ENCODE assay signal across 8 cellular contexts in the genomic region with DNA sequence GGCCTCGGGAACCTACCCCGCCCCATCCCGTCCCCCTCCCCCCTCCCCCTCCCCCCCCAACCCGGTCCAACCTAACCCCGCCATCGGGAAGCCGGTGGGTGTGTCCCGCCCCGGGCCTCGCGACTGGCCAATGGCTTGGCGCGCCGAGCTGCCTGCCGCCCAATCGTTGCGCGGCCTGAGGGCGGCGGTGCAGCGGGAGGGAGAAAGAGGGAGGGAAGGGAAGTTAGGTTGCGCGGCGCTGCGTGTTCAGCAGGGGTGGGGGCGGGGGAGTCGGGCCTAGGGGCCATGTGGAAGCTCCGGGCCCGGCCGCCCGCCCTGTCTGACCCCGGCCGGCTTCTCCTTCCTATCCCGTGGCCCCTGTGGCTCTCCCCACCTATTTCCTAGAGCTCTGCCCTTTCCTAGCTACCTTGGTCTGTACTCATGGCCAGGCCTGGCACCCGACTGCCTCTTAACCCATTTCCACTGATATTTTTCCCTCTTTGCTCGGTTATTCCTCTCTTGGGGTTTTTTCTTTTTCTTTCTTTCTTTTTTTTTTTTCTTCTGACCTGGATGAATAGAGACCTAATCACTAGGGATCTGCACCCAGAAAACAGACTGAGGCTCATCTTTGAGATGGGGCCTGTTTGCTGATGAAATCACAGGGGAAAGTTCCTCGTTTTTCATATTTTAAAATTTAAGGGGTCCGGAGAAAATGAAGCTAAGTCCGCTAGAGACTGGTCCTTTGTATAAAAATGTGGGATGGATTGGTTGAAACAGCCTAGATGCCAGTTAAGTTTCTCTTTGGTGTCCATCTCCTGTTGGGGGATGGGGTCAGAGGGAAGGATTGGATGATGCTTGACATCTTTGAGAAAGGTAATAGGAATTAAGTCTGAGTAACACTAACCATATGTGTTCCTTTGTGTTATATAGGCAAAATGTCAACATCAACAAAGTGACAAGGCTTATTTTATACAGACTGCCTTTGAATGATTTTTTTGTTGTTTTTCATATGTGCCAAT. TPM values are rescaled to one million over a fixed set of nuclear protein-coding genes. Genes with fewer than 3 reads are reported as not detected.
DNase-seq lines count a peak whose midpoint lies in the region; TF ChIP-seq lines count a peak whose summit lies in the region.

No MANE protein-coding gene starts in this region.

- peak overlapping the region; percentile 76 for H3K4me3 ChIP-seq in HEK293 (ENCODE audit: low read depth, low read length)

- peaks cover 12% of the 10 kb centered on the region for H3K4me1 ChIP-seq in HEK293 (ENCODE audit: control insufficient read depth, insufficient read depth, low read length)

- peak; percentile 99 for DNase-seq in ELR (ENCODE audit: low read depth)
- DNase-seq in NAMALWA (ENCODE audit: low spot score) = peak; percentile 94
- DNase-seq in SK-N-DZ (ENCODE audit: low spot score) = peak; percentile 98
- peak; percentile 97 for DNase-seq in activated naive CD4-positive, alpha-beta T cell treated with anti-CD3 and anti-CD28 coated beads, Interleukin-2, amount 50 U/mL, for 16 hours
- peak; percentile 95 for DNase-seq in globus pallidus (ENCODE audit: low spot score)
- DNase-seq in nucleus accumbens (lab: John Stamatoyannopoulos, UW) = peak; percentile 63 to 96 (median 91)
- DNase-seq in superior temporal gyrus (ENCODE audit: extremely low spot score) = peak; percentile 94

- no peak; the same call in 1 of the 2 replicates for TF ChIP-seq CTCF in HEK293 (tag by site-specific recombination; IDR thresholded peaks at IDR 0.05)

- peak overlapping the region; percentile 95 for H3K27ac ChIP-seq in HEK293 (ENCODE audit: extremely low read depth, low read depth, low read length)

- H3K36me3 ChIP-seq in HEK293 (ENCODE audit: control insufficient read depth in 2 of 2, insufficient read depth in 1 of 2, low read length in 2 of 2) = peaks cover 49 to 52% of the 10 kb centered on the region in 2 experiments

- no peaks in the 10 kb centered on the region for H3K9me3 ChIP-seq in HEK293 (ENCODE audit: control insufficient read depth, insufficient read depth, low read depth, low read length)

- POLR2A ChIA-PET in HEK293 (lab: Yijun Ruan, JAX) = interaction anchor here (0.5 to 3.6 kb wide), 22 partner anchors 12 to 410 kb away, joined by 3 to 48 read pairs (median 6); partner anchors contain the start of genes PNPO and TBX21

- CTCF ChIA-PET in HEK293 (lab: Yijun Ruan, JAX) = interaction anchor here (0.7 to 2.7 kb wide), 4 partner anchors 14 to 142 kb away, joined by 5 to 9 read pairs (median 6); no protein-coding TSS in a partner anchor

TF ChIP-seq in HEK293, 187 proteins besides CTCF, POLR2A, EP300 and RAD21 (continues in another document):
- TF ChIP-seq, protein P1, sequence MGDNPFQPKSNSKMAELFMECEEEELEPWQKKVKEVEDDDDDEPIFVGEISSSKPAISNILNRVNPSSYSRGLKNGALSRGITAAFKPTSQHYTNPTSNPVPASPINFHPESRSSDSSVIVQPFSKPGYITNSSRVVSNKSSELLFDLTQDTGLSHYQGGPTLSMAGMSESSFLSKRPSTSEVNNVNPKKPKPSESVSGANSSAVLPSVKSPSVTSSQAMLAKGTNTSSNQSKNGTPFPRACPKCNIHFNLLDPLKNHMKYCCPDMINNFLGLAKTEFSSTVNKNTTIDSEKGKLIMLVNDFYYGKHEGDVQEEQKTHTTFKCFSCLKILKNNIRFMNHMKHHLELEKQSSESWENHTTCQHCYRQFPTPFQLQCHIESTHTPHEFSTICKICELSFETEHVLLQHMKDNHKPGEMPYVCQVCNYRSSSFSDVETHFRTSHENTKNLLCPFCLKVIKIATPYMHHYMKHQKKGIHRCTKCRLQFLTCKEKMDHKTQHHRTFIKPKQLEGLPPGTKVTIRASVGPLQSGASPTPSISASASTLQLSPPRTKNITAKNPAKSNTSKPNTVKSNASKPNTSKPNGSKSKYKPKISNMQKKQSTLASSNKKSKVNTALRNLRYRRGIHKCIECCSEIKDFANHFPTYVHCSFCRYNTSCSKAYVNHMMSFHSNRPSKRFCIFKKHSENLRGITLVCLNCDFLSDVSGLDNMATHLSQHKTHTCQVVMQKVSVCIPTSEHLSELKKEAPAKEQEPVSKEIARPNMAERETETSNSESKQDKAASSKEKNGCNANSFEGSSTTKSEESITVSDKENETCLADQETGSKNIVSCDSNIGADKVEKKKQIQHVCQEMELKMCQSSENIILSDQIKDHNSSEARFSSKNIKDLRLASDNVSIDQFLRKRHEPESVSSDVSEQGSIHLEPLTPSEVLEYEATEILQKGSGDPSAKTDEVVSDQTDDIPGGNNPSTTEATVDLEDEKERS (tag by site-specific recombination; IDR thresholded peaks at IDR 0.05) = no peak
- peak; percentile 25 for TF ChIP-seq ZBTB17 (tag by site-specific recombination; IDR thresholded peaks at IDR 0.05)
- TF ChIP-seq, protein P2, sequence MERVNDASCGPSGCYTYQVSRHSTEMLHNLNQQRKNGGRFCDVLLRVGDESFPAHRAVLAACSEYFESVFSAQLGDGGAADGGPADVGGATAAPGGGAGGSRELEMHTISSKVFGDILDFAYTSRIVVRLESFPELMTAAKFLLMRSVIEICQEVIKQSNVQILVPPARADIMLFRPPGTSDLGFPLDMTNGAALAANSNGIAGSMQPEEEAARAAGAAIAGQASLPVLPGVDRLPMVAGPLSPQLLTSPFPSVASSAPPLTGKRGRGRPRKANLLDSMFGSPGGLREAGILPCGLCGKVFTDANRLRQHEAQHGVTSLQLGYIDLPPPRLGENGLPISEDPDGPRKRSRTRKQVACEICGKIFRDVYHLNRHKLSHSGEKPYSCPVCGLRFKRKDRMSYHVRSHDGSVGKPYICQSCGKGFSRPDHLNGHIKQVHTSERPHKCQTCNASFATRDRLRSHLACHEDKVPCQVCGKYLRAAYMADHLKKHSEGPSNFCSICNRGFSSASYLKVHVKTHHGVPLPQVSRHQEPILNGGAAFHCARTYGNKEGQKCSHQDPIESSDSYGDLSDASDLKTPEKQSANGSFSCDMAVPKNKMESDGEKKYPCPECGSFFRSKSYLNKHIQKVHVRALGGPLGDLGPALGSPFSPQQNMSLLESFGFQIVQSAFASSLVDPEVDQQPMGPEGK (tag by site-specific recombination; IDR thresholded peaks at IDR 0.05) = peak; percentile 95
- TF ChIP-seq BCL11A (tag by site-specific recombination; IDR thresholded peaks at IDR 0.05; ENCODE audit: low read depth) = no peak; the same call in 1 of the 2 replicates
- TF ChIP-seq ZSCAN23 (tag by site-specific recombination; IDR thresholded peaks at IDR 0.05) = no peak
- peak; percentile 76 for TF ChIP-seq GLIS2 (tag by site-specific recombination; IDR thresholded peaks at IDR 0.05)
- TF ChIP-seq ZNF184 (tag by site-specific recombination; IDR thresholded peaks at IDR 0.05) = no peak
- peak; percentile 29; the same call in 1 of the 2 replicates for TF ChIP-seq ZNF629 (tag by site-specific recombination; IDR thresholded peaks at IDR 0.05)
- TF ChIP-seq, protein P3, sequence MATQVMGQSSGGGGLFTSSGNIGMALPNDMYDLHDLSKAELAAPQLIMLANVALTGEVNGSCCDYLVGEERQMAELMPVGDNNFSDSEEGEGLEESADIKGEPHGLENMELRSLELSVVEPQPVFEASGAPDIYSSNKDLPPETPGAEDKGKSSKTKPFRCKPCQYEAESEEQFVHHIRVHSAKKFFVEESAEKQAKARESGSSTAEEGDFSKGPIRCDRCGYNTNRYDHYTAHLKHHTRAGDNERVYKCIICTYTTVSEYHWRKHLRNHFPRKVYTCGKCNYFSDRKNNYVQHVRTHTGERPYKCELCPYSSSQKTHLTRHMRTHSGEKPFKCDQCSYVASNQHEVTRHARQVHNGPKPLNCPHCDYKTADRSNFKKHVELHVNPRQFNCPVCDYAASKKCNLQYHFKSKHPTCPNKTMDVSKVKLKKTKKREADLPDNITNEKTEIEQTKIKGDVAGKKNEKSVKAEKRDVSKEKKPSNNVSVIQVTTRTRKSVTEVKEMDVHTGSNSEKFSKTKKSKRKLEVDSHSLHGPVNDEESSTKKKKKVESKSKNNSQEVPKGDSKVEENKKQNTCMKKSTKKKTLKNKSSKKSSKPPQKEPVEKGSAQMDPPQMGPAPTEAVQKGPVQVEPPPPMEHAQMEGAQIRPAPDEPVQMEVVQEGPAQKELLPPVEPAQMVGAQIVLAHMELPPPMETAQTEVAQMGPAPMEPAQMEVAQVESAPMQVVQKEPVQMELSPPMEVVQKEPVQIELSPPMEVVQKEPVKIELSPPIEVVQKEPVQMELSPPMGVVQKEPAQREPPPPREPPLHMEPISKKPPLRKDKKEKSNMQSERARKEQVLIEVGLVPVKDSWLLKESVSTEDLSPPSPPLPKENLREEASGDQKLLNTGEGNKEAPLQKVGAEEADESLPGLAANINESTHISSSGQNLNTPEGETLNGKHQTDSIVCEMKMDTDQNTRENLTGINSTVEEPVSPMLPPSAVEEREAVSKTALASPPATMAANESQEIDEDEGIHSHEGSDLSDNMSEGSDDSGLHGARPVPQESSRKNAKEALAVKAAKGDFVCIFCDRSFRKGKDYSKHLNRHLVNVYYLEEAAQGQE (tag by site-specific recombination; IDR thresholded peaks at IDR 0.05) = no peak
- TF ChIP-seq ZIC2 (tag by site-specific recombination; IDR thresholded peaks at IDR 0.05) = peak; percentile 66
- TF ChIP-seq ZNF600 (tag by site-specific recombination; IDR thresholded peaks at IDR 0.05) = no peak
- no peak for TF ChIP-seq ZNF776 (tag by site-specific recombination; IDR thresholded peaks at IDR 0.05; ENCODE audit: borderline replicate concordance)
- TF ChIP-seq ZNF777 (tag by site-specific recombination; IDR thresholded peaks at IDR 0.05; ENCODE audit: borderline replicate concordance) = no peak
- TF ChIP-seq ZNF660 (tag by site-specific recombination; IDR thresholded peaks at IDR 0.05) = peak; percentile 26; the same call in 1 of the 2 replicates
- TF ChIP-seq YY1 (tag by site-specific recombination; IDR thresholded peaks at IDR 0.05) = no peak
- no peak for TF ChIP-seq ZBTB20 (tag by site-specific recombination; IDR thresholded peaks at IDR 0.05)
- TF ChIP-seq MYNN (tag by site-specific recombination; IDR thresholded peaks at IDR 0.05; ENCODE audit: borderline replicate concordance) = no peak
- no peak for TF ChIP-seq ZNF394 (tag by site-specific recombination; IDR thresholded peaks at IDR 0.05; ENCODE audit: borderline replicate concordance)
- TF ChIP-seq ZNF350 (tag by site-specific recombination; IDR thresholded peaks at IDR 0.05) = no peak
- TF ChIP-seq, protein P4, sequence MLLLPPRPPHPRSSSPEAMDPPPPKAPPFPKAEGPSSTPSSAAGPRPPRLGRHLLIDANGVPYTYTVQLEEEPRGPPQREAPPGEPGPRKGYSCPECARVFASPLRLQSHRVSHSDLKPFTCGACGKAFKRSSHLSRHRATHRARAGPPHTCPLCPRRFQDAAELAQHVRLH (tag by site-specific recombination; IDR thresholded peaks at IDR 0.05) = peak; percentile 56; the same call in 1 of the 2 replicates

RNA-seq across cellular contexts. Expression of gene KPNB1, which starts 1.1 kb away (rescaled TPM):
- polyA plus RNA-seq in SK-N-DZ (2014; cell fraction: cytosol; rRNA removed) = 283 and 411 TPM in 2 replicates
- 203 and 285 TPM in 2 replicates for polyA plus RNA-seq in SK-N-DZ (2014; cell fraction: nucleus; rRNA removed)

RNA-seq across cellular contexts. Expression of gene TBKBP1, which starts 43.1 kb away (rescaled TPM):
- 18.5 and 42.6 TPM in 2 replicates for polyA plus RNA-seq in SK-N-DZ (2014; cell fraction: cytosol; rRNA removed)
- polyA plus RNA-seq in SK-N-DZ (2014; cell fraction: nucleus; rRNA removed) = 70.4 and 79.3 TPM in 2 replicates

Comparison
In these comparisons a context has a peak if more than half of its experiments do, and no peak if none do; other contexts are left out.
1. Peak in every context shown above with its lines: DNase-seq, H3K4me3 ChIP-seq and H3K27ac ChIP-seq.